Comparison of ENCODE assay signal across 22 cellular contexts in genomic region chr21:19237603-19238002, GRCh38.
"Had no signal": no experiment of that assay in that cellular context is flagged by ENCODE, and none has a peak within 500 bp of the region (broad histone marks: within the 10 kb centered on the region; RNA-seq: fewer than 3 reads in every experiment).

No MANE protein-coding gene starts in this region.

- H3K4me3 ChIP-seq: colonic mucosa, hepatocyte, lung, smooth muscle cell, tibial artery, upper lobe of left lung, uterus had no signal

- H3K27me3 Mint-ChIP-seq: naive thymus-derived CD4-positive, alpha-beta T cell; stimulated activated naive CD8-positive, alpha-beta T cell treated with anti-CD3 and anti-CD28 coated beads, Interleukin-15, Interleukin-2, amounts not matched to agents 100 ng/mL and 50 ng/mL, for 24 hours had no signal

- DNase-seq: colonic mucosa; dermis blood vessel endothelial cell; foreskin keratinocyte; head of caudate nucleus; kidney; left cardiac atrium; left ventricle myocardium superior; mesendoderm; naive thymus-derived CD4-positive, alpha-beta T cell; nephron progenitor cell; right cardiac atrium; stimulated activated CD4-positive, alpha-beta T cell treated with anti-CD3 and anti-CD28 coated beads, Interleukin-4, amount 100 ng/mL, for 1 hour; stimulated activated CD8-positive, alpha-beta memory T cell treated with anti-CD3 and anti-CD28 coated beads, Interleukin-4, amount 100 ng/mL, for 48 hours; tibial artery; upper lobe of left lung; uterus had no signal

- H3K27me3 ChIP-seq: colonic mucosa, foreskin keratinocyte, hepatocyte, neutrophil, tibial artery, upper lobe of left lung, uterus had no signal

- H3K4me3 Mint-ChIP-seq: naive thymus-derived CD4-positive, alpha-beta T cell; nephron progenitor cell; stimulated activated effector memory CD8-positive, alpha-beta T cell treated with anti-CD3 and anti-CD28 coated beads, Interleukin-12 subunit alpha, Interleukin-12 subunit beta, amount 100 ng/mL, for 72 hours; stimulated activated naive CD8-positive, alpha-beta T cell treated with anti-CD3 and anti-CD28 coated beads, Interleukin-15, Interleukin-2, amounts not matched to agents 100 ng/mL and 50 ng/mL, for 24 hours had no signal

- H3K36me3 ChIP-seq: colonic mucosa, neutrophil, tibial artery, upper lobe of left lung, uterus had no signal

- H3K9me3 ChIP-seq: colonic mucosa, neutrophil, tibial artery, upper lobe of left lung, uterus had no signal

- H2AFZ ChIP-seq: hepatocyte had no signal

- H3K36me3 Mint-ChIP-seq: naive thymus-derived CD4-positive, alpha-beta T cell; stimulated activated effector memory CD8-positive, alpha-beta T cell treated with anti-CD3 and anti-CD28 coated beads, Interleukin-12 subunit alpha, Interleukin-12 subunit beta, amount 100 ng/mL, for 72 hours had no signal

- ATAC-seq: foreskin keratinocyte; left cardiac atrium; left ventricle myocardium superior; naive thymus-derived CD4-positive, alpha-beta T cell; right cardiac atrium; stimulated activated effector memory CD8-positive, alpha-beta T cell treated with anti-CD3 and anti-CD28 coated beads, Interleukin-12 subunit alpha, Interleukin-12 subunit beta, amount 100 ng/mL, for 72 hours had no signal

- H3K4me1 Mint-ChIP-seq: naive thymus-derived CD4-positive, alpha-beta T cell; stimulated activated effector memory CD8-positive, alpha-beta T cell treated with anti-CD3 and anti-CD28 coated beads, Interleukin-12 subunit alpha, Interleukin-12 subunit beta, amount 100 ng/mL, for 72 hours had no signal

- H3K79me2 ChIP-seq: hepatocyte had no signal

- H3K4me1 ChIP-seq: colonic mucosa, foreskin keratinocyte, tibial artery, upper lobe of left lung, uterus had no signal

- H3K27ac ChIP-seq: colonic mucosa, foreskin keratinocyte, hepatocyte, neutrophil, tibial artery, upper lobe of left lung, uterus had no signal

- H3K27ac Mint-ChIP-seq: naive thymus-derived CD4-positive, alpha-beta T cell; nephron progenitor cell; stimulated activated effector memory CD8-positive, alpha-beta T cell treated with anti-CD3 and anti-CD28 coated beads, Interleukin-12 subunit alpha, Interleukin-12 subunit beta, amount 100 ng/mL, for 72 hours; stimulated activated naive CD8-positive, alpha-beta T cell treated with anti-CD3 and anti-CD28 coated beads, Interleukin-15, Interleukin-2, amounts not matched to agents 100 ng/mL and 50 ng/mL, for 24 hours had no signal

- H3K4me2 ChIP-seq: hepatocyte, smooth muscle cell had no signal

- H3K9me3 Mint-ChIP-seq: nephron progenitor cell had no signal
